In the genomic region with DNA sequence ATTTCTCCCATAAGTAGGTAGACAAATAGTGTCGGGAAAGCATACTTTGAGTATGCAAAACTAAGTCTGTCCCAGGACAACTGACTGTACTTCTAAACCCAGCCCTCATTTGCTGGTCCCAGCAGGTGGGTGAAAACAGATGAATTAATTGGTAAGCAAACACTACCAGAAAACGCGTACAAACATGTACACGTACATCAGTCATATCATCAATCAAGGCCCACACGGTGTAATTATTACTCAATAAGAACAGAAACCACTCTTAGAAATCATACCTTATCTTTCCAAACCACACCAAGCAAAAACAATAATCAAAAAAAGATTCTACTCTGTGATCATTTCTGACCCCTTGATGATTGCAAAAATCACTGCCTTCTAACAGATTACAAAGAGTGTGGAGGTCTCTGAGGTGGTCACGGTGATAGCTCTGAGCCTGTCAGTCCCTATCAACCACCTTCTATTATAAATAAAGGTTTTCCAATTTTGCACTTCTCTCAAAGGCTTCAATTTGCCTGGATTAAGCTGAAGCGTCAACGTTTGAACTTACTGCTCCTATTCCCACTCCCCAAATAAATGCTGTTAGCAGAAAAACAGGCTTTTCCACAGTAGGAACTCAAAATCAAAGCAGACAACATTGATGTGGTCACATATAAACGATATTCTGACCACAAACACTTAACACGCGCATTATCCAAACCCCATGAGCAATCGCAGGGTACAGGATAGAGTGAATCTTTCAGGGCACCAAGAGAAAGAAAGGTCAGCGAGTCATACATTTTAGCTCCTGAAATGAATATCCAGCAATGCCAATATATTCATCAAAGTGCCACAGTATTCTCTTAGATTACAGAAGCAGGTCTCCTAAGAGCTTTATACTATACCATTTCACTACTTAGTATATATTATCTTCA, we compare ENCODE assay signal across 15 cellular contexts.
DNase-seq lines count a peak whose midpoint lies in the region; ATAC-seq lines count a peak whose summit lies in the region.
"Had no signal": no experiment of that assay in that cellular context is flagged by ENCODE, and none has a peak within 500 bp of the region (broad histone marks: within the 10 kb centered on the region; RNA-seq: fewer than 3 reads in every experiment).

No MANE protein-coding gene starts in this region.

- H3K4me3 Mint-ChIP-seq in immature natural killer cell, result no peak overlapping the region

- no peak overlapping the region for H3K27ac Mint-ChIP-seq in immature natural killer cell

- H3K9me3 Mint-ChIP-seq in immature natural killer cell, result peaks cover 0 to 2% (median 0%) of the 10 kb centered on the region in 6 donors

- peaks cover 11% of the 10 kb centered on the region in 2 donors for H3K4me1 Mint-ChIP-seq in immature natural killer cell

- ATAC-seq in GM18858 (IDR thresholded peaks at IDR 0.05; ENCODE audit: unreplicated experiment), result no peak

- H3K27me3 Mint-ChIP-seq in immature natural killer cell (ENCODE audit: low read depth in 3 of 3), result no peaks in the 10 kb centered on the region

- H3K36me3 Mint-ChIP-seq in immature natural killer cell, result peaks cover 0 to 4% (median 2%) of the 10 kb centered on the region in 3 donors

- peak in 2 of 3 experiments; percentile 41 to 78 for DNase-seq in NCI-H1417 (lab: John Stamatoyannopoulos, UW)
- no peak for DNase-seq in NCI-H1417 treated with DMSO at 0.1 percent for 48 hours (lab: John Stamatoyannopoulos, UW)
- DNase-seq in NCI-H146 (lab: John Stamatoyannopoulos, UW), result peak; percentile 65
- DNase-seq in amniotic epithelial cell (ENCODE audit: low read depth), result peak; percentile 84
- peak; percentile 42 for DNase-seq in myocyte (ENCODE audit: low read depth)
- DNase-seq in immature natural killer cell, result no peak
- no peak for DNase-seq in cerebellar nuclear complex (lab: John Stamatoyannopoulos, UW)
- DNase-seq: Calu3; central memory CD4-positive, alpha-beta T cell; esophagus squamous epithelium; KBM-7; NCI-H446 treated with DMSO at 0.1 percent for 48 hours; SIG-M5; thyroid gland had no signal

Comparison
In these comparisons a context has a peak if more than half of its experiments do, and no peak if none do; other contexts are left out.
1. DNase-seq: peak in NCI-H1417 (2 of 3), NCI-H146 (single experiment), amniotic epithelial cell (single experiment) and myocyte (single experiment); none in NCI-H1417 treated with DMSO at 0.1 percent for 48 hours (single experiment), immature natural killer cell (0 of 3) and cerebellar nuclear complex (0 of 2).